26 cellular contexts compared by ENCODE assay signal in the genomic region with DNA sequence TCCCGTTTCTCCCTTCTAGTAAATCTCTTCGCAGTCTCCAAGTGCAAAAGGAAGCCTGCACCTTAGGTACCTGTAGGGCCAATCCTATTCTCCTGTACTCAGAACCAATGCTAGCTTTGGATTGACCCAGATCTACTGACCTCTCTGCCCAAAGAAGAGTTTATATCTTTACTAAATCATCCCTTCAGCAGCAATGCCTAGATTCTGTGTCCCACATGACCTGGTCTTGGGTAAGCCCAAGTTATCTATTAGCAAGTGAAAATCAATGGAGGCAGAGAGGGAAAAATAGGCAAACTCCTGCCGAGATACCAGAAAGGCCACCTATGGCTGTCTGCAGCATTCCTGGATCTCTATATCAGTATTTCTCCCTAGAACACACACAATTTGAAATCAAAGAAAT.
"Had no signal": no experiment of that assay in that cellular context is flagged by ENCODE, and none has a peak within 500 bp of the region (broad histone marks: within the 10 kb centered on the region; RNA-seq: fewer than 3 reads in every experiment).

No MANE protein-coding gene starts in this region.

- H3K9me3 Mint-ChIP-seq: dendritic cell treated with granulocyte-macrophage colony-stimulating factor and Interleukin-4, amounts not matched to agents 40 ng/mL and 50 ng/mL, for 4 days; natural killer cell; stimulated activated memory B cell treated with anti-CD40 and anti-IgM and Interleukin-4, amounts not matched to agents 10 μg/mL and 1 μg/mL and 100 μg/mL, for 72 hours; stimulated activated naive CD8-positive, alpha-beta T cell treated with anti-CD3 and anti-CD28 coated beads, Interleukin-15, Interleukin-2, amounts not matched to agents 100 ng/mL and 50 ng/mL, for 24 hours had no signal

- H3K4me2 ChIP-seq: smooth muscle cell had no signal

- H3K36me3 ChIP-seq: colonic mucosa, esophagus squamous epithelium, pancreas, transverse colon, uterus had no signal

- H3K36me3 Mint-ChIP-seq: natural killer cell had no signal

- H3K27ac Mint-ChIP-seq: dendritic cell treated with granulocyte-macrophage colony-stimulating factor and Interleukin-4, amounts not matched to agents 40 ng/mL and 50 ng/mL, for 4 days; stimulated activated memory B cell treated with anti-CD40 and anti-IgM and Interleukin-4, amounts not matched to agents 10 μg/mL and 1 μg/mL and 100 μg/mL, for 72 hours; stimulated activated naive CD8-positive, alpha-beta T cell treated with anti-CD3 and anti-CD28 coated beads, Interleukin-15, Interleukin-2, amounts not matched to agents 100 ng/mL and 50 ng/mL, for 24 hours had no signal

- H3K4me3 Mint-ChIP-seq: dendritic cell treated with granulocyte-macrophage colony-stimulating factor and Interleukin-4, amounts not matched to agents 40 ng/mL and 50 ng/mL, for 4 days; natural killer cell; stimulated activated memory B cell treated with anti-CD40 and anti-IgM and Interleukin-4, amounts not matched to agents 10 μg/mL and 1 μg/mL and 100 μg/mL, for 72 hours; stimulated activated naive CD8-positive, alpha-beta T cell treated with anti-CD3 and anti-CD28 coated beads, Interleukin-15, Interleukin-2, amounts not matched to agents 100 ng/mL and 50 ng/mL, for 24 hours had no signal

- H3K27ac ChIP-seq: colonic mucosa, esophagus squamous epithelium, heart right ventricle, left ventricle myocardium inferior, lower lobe of right lung, neutrophil, pancreas, transverse colon, upper lobe of right lung, uterus had no signal

- H3K27me3 Mint-ChIP-seq: dendritic cell treated with granulocyte-macrophage colony-stimulating factor and Interleukin-4, amounts not matched to agents 40 ng/mL and 50 ng/mL, for 4 days; stimulated activated memory B cell treated with anti-CD40 and anti-IgM and Interleukin-4, amounts not matched to agents 10 μg/mL and 1 μg/mL and 100 μg/mL, for 72 hours; stimulated activated naive CD8-positive, alpha-beta T cell treated with anti-CD3 and anti-CD28 coated beads, Interleukin-15, Interleukin-2, amounts not matched to agents 100 ng/mL and 50 ng/mL, for 24 hours had no signal

- FAIRE-seq: endothelial cell of umbilical vein, islet of Langerhans, pancreas had no signal

- H3K4me1 ChIP-seq: colonic mucosa, heart right ventricle, left ventricle myocardium inferior, uterus had no signal

- H3K4me3 ChIP-seq: colonic mucosa, esophagus squamous epithelium, heart right ventricle, left ventricle myocardium inferior, lower lobe of right lung, pancreas, smooth muscle cell, transverse colon, upper lobe of right lung, uterus had no signal

- H3K27me3 ChIP-seq: colonic mucosa, esophagus squamous epithelium, heart right ventricle, neutrophil, pancreas, transverse colon, upper lobe of right lung, uterus had no signal

- ATAC-seq: heart right ventricle; left cardiac atrium; lower lobe of right lung; natural killer cell; pancreas; sciatic nerve; stimulated activated memory B cell treated with anti-CD40 and anti-IgM and Interleukin-4, amounts not matched to agents 10 μg/mL and 1 μg/mL and 100 μg/mL, for 72 hours; upper lobe of right lung had no signal

- H3K9me3 ChIP-seq: colonic mucosa, esophagus squamous epithelium, heart right ventricle, left ventricle myocardium inferior, lower lobe of right lung, neutrophil, pancreas, transverse colon, upper lobe of right lung, uterus had no signal

- DNase-seq: effector memory CD4-positive, alpha-beta T cell; esophagus squamous epithelium; foreskin melanocyte; glutamatergic neuron; heart right ventricle; hippocampal formation; left cardiac atrium; left ventricle myocardium inferior; lower lobe of right lung; natural killer cell; pancreas; stimulated activated CD4-positive, alpha-beta T cell treated with anti-CD3 and anti-CD28 coated beads, Interleukin-12 subunit alpha, Interleukin-12 subunit beta, amount 100 ng/mL, for 4 hours; stimulated activated CD4-positive, alpha-beta T cell treated with anti-CD3 and anti-CD28 coated beads, Interleukin-1b, Interleukin-23, amount 100 ng/mL, for 48 hours; stimulated activated CD4-positive, alpha-beta T cell treated with anti-CD3 and anti-CD28 coated beads, Interleukin-4, amount 100 ng/mL, for 24 hours; transverse colon; upper lobe of right lung; uterus had no signal
